In genomic region chr7:99099499-99100077, GRCh38 we compare ENCODE assay signal across 13 cellular contexts. TPM values are rescaled to one million over a fixed set of nuclear protein-coding genes. Genes with fewer than 3 reads are reported as not detected.
DNase-seq lines count a peak whose midpoint lies in the region; ATAC-seq, FAIRE-seq and TF ChIP-seq lines count a peak whose summit lies in the region.
"Had no signal": no experiment of that assay in that cellular context is flagged by ENCODE, and none has a peak within 500 bp of the region (broad histone marks: within the 10 kb centered on the region; RNA-seq: fewer than 3 reads in every experiment).

No MANE protein-coding gene starts in this region.

- BruUV-seq in IMR-90 (replicated peaks; lab: Mats Ljungman, UMichigan): no TSS peak

- no peak overlapping the region for H2BK20ac ChIP-seq in IMR-90 (ENCODE audit: low read depth, low read length)

- H3K18ac ChIP-seq in IMR-90 (ENCODE audit: low read depth, low read length): peak overlapping the region; percentile 9; the same call in 1 of the 2 replicates

- no peak overlapping the region for H2BK5ac ChIP-seq in IMR-90 (ENCODE audit: low read depth, low read length, poor library complexity, severe bottlenecking)

- no peak for TF ChIP-seq POLR2A in IMR-90 (IDR thresholded peaks at IDR 0.05; ENCODE audit: low read depth, low read length)

- H2BK120ac ChIP-seq in IMR-90 (ENCODE audit: low read depth, low read length): no peak overlapping the region

- H3K9me1 ChIP-seq in IMR-90 (ENCODE audit: insufficient read depth, low read length): peaks cover 11% of the 10 kb centered on the region
- H3K9me1 ChIP-seq in keratinocyte (ENCODE audit: control insufficient read depth, extremely low read depth, insufficient read depth, low read length): no peaks in the 10 kb centered on the region

- ATAC-seq in IMR-90 (ENCODE audit: low read depth): no peak
- no peak for ATAC-seq in lower lobe of right lung

- peak overlapping the region; percentile 55; the same call in 1 of the 2 replicates for H3K14ac ChIP-seq in IMR-90 (replicated peaks; ENCODE audit: low read depth, low read length)

- POLR2A ChIA-PET in IMR-90 (lab: Charles Lee; ENCODE audit: unreplicated experiment): no interaction called here

- H3K9ac ChIP-seq in IMR-90 (ENCODE audit: low read depth, low read length) (no peak overlapping the region), keratinocyte (ENCODE audit: control insufficient read depth, extremely low read depth, insufficient read depth, low read length) (no peak overlapping the region)

- in situ Hi-C loops in IMR-90 (cut with MboI; ENCODE audit: low sequenced_read_pairs): no loop called here

- DNase-seq in IMR-90 (no peak), dorsolateral prefrontal cortex (no peak), keratinocyte (ENCODE audit: low read depth, low spot score) (no peak), iPS-NIHi11 (ENCODE audit: low spot score) (no peak), WERI-Rb-1 (no peak), lower lobe of right lung (no peak), NCI-H2081 treated with DMSO at 0.1 percent for 48 hours (lab: John Stamatoyannopoulos, UW) (no peak)
- DNase-seq: activated CD4-positive, alpha-beta T cell treated with anti-CD3 and anti-CD28 coated beads, Interleukin-2, amount 10 ng/mL, durations not matched to agents 24 days and 14 days; activated naive CD4-positive, alpha-beta T cell; effector CD8-positive, alpha-beta T cell; kidney glomerular epithelial cell had no signal

- intact Hi-C loops in IMR-90 (cut with micrococcal nuclease): loop anchor here (5.0 kb wide), 1 partner anchor 38 kb away; no protein-coding TSS in a partner anchor
- intact Hi-C loops in dorsolateral prefrontal cortex (cut with DNase I): no loop called here
- intact Hi-C loops in lower lobe of right lung (cut with DNase I): no loop called here

- no CpG with 5 or more reads among the region's 6 CpGs for WGBS in IMR-90 (ENCODE audit: extremely low coverage in 2 of 2, insufficient read length in 1 of 2), 2 experiments

- H2AK9ac ChIP-seq in IMR-90 (replicated peaks; ENCODE audit: low read depth, low read length, poor library complexity): no peak overlapping the region

- H3K56ac ChIP-seq in IMR-90 (ENCODE audit: extremely low read depth, insufficient read depth, low read length): no peak overlapping the region

- no peak overlapping the region for H3K23ac ChIP-seq in IMR-90 (ENCODE audit: low read depth, low read length)

- H4K8ac ChIP-seq in IMR-90 (ENCODE audit: low read depth in 2 of 2, low read length in 2 of 2): 0 out of 4 replicates have a peak overlapping the region, but pooled peaks of 1 of the 2 experiments have one; percentile 18

- H3K79me2 ChIP-seq in keratinocyte (ENCODE audit: control insufficient read depth, insufficient read depth, low read length): peaks cover 90% of the 10 kb centered on the region

- H3K27me3 ChIP-seq in IMR-90 (ENCODE audit: control insufficient read depth, insufficient read depth, low read length): no peaks in the 10 kb centered on the region
- no peaks in the 10 kb centered on the region for H3K27me3 ChIP-seq in dorsolateral prefrontal cortex
- no peaks in the 10 kb centered on the region for H3K27me3 ChIP-seq in keratinocyte (ENCODE audit: control insufficient read depth, extremely low read depth, insufficient read depth, low read length)
- no peaks in the 10 kb centered on the region for H3K27me3 ChIP-seq in WERI-Rb-1 (ENCODE audit: insufficient read depth, low read depth, severe bottlenecking)
- H3K27me3 ChIP-seq in lower lobe of right lung (ENCODE audit: low read depth): no peaks in the 10 kb centered on the region

- H3K79me1 ChIP-seq in IMR-90 (ENCODE audit: low read depth in 1 of 2, low read length in 2 of 2): peaks cover 29 to 73% of the 10 kb centered on the region in 2 experiments

- no peak for FAIRE-seq in keratinocyte (lab: Jason Lieb, UNC)
- FAIRE-seq: GM18507 had no signal

- peaks cover 50% of the 10 kb centered on the region for H4K20me1 ChIP-seq in IMR-90 (ENCODE audit: insufficient read depth, low read length)
- H4K20me1 ChIP-seq in keratinocyte (ENCODE audit: control insufficient read depth, extremely low read depth, insufficient read depth, low read length): no peaks in the 10 kb centered on the region

- H2AK5ac ChIP-seq in IMR-90 (ENCODE audit: low read depth, low read length): 0 out of 2 replicates have a peak overlapping the region, but pooled peaks have one; percentile 13

- no peak overlapping the region for H4K91ac ChIP-seq in IMR-90 (ENCODE audit: insufficient read depth, low read depth, low read length)

- dilution Hi-C loops in IMR-90 (cut with HindIII; ENCODE audit: low sequenced_read_pairs, unreplicated experiment): no loop called here
- dilution Hi-C loops in keratinocyte (cut with MboI; ENCODE audit: extremely low pct_ligation_motif_present, low sequenced_read_pairs): no loop called here

- peaks cover 4% of the 10 kb centered on the region; the same call in 1 of the 2 replicates for H3K9me3 ChIP-seq in IMR-90 (ENCODE audit: control insufficient read depth, insufficient read depth, low read length)
- no peaks in the 10 kb centered on the region for H3K9me3 ChIP-seq in keratinocyte (ENCODE audit: control insufficient read depth, low read depth, low read length)
- no peaks in the 10 kb centered on the region for H3K9me3 ChIP-seq in WERI-Rb-1 (ENCODE audit: severe bottlenecking)
- H3K9me3 ChIP-seq in lower lobe of right lung: peaks cover 10% of the 10 kb centered on the region

- H3K4me3 ChIP-seq in IMR-90 (ENCODE audit: insufficient read depth, low read depth, low read length) (no peak overlapping the region), dorsolateral prefrontal cortex (no peak overlapping the region), keratinocyte (ENCODE audit: control insufficient read depth in 2 of 3, extremely low read depth in 1 of 3, insufficient read depth in 2 of 3, low read depth in 1 of 3, low read length in 3 of 3) (no peak overlapping the region), WERI-Rb-1 (ENCODE audit: low read depth, low read length) (no peak overlapping the region), lower lobe of right lung (no peak overlapping the region)

- H3K36me3 ChIP-seq in IMR-90 (ENCODE audit: control insufficient read depth, insufficient read depth, low read length): peaks cover 4% of the 10 kb centered on the region
- no peaks in the 10 kb centered on the region for H3K36me3 ChIP-seq in keratinocyte (ENCODE audit: control insufficient read depth in 2 of 2, extremely low read depth in 1 of 2, insufficient read depth in 2 of 2, low read length in 2 of 2)
- H3K36me3 ChIP-seq in WERI-Rb-1: no peaks in the 10 kb centered on the region
- no peaks in the 10 kb centered on the region for H3K36me3 ChIP-seq in lower lobe of right lung

- no peak overlapping the region for H3K27ac ChIP-seq in IMR-90 (ENCODE audit: insufficient read depth, low read length)
- H3K27ac ChIP-seq in dorsolateral prefrontal cortex: peak overlapping the region in 41 of 59 donors; percentile 5 to 86 (median 58)
- H3K27ac ChIP-seq in keratinocyte (ENCODE audit: control insufficient read depth, insufficient read depth, low read length): peak overlapping the region; percentile 67
- H3K27ac ChIP-seq in temporal lobe (ENCODE audit: low read depth, low read length): peak overlapping the region; percentile 60
- H3K27ac ChIP-seq in WERI-Rb-1: no peak overlapping the region
- H3K27ac ChIP-seq in lower lobe of right lung: no peak overlapping the region

- TF ChIP-seq CTCF in IMR-90 (conservative IDR thresholded peaks at IDR 0.05; ENCODE audit: low read depth, low read length) (no peak), dorsolateral prefrontal cortex (IDR thresholded peaks at IDR 0.05 in 54 of 56, conservative IDR thresholded peaks at IDR 0.05 in 2 of 56; ENCODE audit: low read depth in 1 of 56, partially characterized antibody in 56 of 56) (no peak), keratinocyte (optimal IDR thresholded peaks at IDR 0.05 in 1 of 3, IDR thresholded peaks at IDR 0.05 in 1 of 3, conservative IDR thresholded peaks at IDR 0.05 in 1 of 3; ENCODE audit: extremely low read depth in 1 of 3, insufficient read depth in 2 of 3, low read length in 3 of 3) (no peak), WERI-Rb-1 (IDR thresholded peaks at IDR 0.05; ENCODE audit: low read depth, low read length) (no peak), lower lobe of right lung (IDR thresholded peaks at IDR 0.05) (no peak)

- H2AFZ ChIP-seq in IMR-90 (replicated peaks; ENCODE audit: low read length, poor library complexity) (no peak overlapping the region), keratinocyte (ENCODE audit: control insufficient read depth, low read length) (no peak overlapping the region)

- 0 out of 2 replicates have a peak overlapping the region, but pooled peaks have one; percentile 0 for H3K4ac ChIP-seq in IMR-90 (ENCODE audit: low read depth, low read length)

- H3K4me1 ChIP-seq in IMR-90 (ENCODE audit: control insufficient read depth, insufficient read depth, low read length) (peaks cover 17% of the 10 kb centered on the region), keratinocyte (ENCODE audit: control insufficient read depth, extremely low read depth, insufficient read depth, low read length) (peaks cover 58% of the 10 kb centered on the region), lower lobe of right lung (peaks cover 9% of the 10 kb centered on the region)

- no peak overlapping the region for H2BK15ac ChIP-seq in IMR-90 (ENCODE audit: low read depth, low read length)

- H3K4me2 ChIP-seq in IMR-90 (ENCODE audit: low read depth, low read length) (no peak overlapping the region), keratinocyte (ENCODE audit: control insufficient read depth, extremely low read depth, insufficient read depth, low read depth, low read length) (peak overlapping the region; percentile 79)

- H4K5ac ChIP-seq in IMR-90 (ENCODE audit: low read depth, low read length): no peak overlapping the region

- CTCF ChIA-PET in IMR-90 (lab: Yijun Ruan, JAX): no interaction called here

- TF ChIP-seq RAD21 in IMR-90 (IDR thresholded peaks at IDR 0.05; ENCODE audit: low read length): no peak

TF ChIP-seq in IMR-90, 13 proteins besides CTCF, POLR2A, EP300 and RAD21 (continues in another document):
- TF ChIP-seq SMC3 (IDR thresholded peaks at IDR 0.05; ENCODE audit: low read depth, low read length) (no peak), FOS (IDR thresholded peaks at IDR 0.05; ENCODE audit: low read depth, low read length) (no peak)

RNA-seq across cellular contexts. Expression of gene SMURF1, which starts 44.3 kb away (rescaled TPM):
- 20.3 and 21.7 TPM in 2 replicates for total RNA-seq in IMR-90 (2012; rRNA removed)
- 13.3 and 13.4 TPM in 2 replicates for polyA plus RNA-seq in IMR-90 (2012; rRNA removed)
- 6.4 and 8.0 TPM in 2 replicates for polyA plus RNA-seq in IMR-90 (2012; cell fraction: cytosol; rRNA removed)
- polyA plus RNA-seq in IMR-90 (2012; cell fraction: nucleus; rRNA removed; ENCODE audit: low replicate concordance): 24.1 and 44.4 TPM in 2 replicates
- total RNA-seq in dorsolateral prefrontal cortex: 10 to 100 TPM; 23.6 to 40.5 (median 32.4) TPM
- 20.7 to 32.3 TPM (median 22.2 TPM) in 3 replicates for polyA plus RNA-seq in keratinocyte
- polyA plus RNA-seq in keratinocyte (2011; ENCODE audit: low read depth): 47.9 TPM
- 20.3 and 25.4 TPM in 2 replicates for polyA plus RNA-seq in keratinocyte (2011; cell fraction: cytosol; rRNA removed)
- 50.8 and 56.0 TPM in 2 replicates for polyA plus RNA-seq in keratinocyte (2011; cell fraction: nucleus; rRNA removed)
- 26.2 and 27.9 TPM in 2 replicates for polyA plus RNA-seq in keratinocyte (2012; ENCODE audit: low replicate concordance)
- 20.0 to 37.9 TPM (median 28.4 TPM) in 3 replicates for polyA minus RNA-seq in keratinocyte
- 15.5 TPM for polyA minus RNA-seq in keratinocyte (2011; cell fraction: cytosol; rRNA and poly(A)+ RNA removed)
- polyA minus RNA-seq in keratinocyte (2011; cell fraction: nucleus; rRNA and poly(A)+ RNA removed): 26.2 and 54.6 TPM in 2 replicates
- 22.4 TPM for total RNA-seq in temporal lobe
- 32.0 TPM for total RNA-seq in lower lobe of right lung

Comparison
In these comparisons a context has a peak if more than half of its experiments do, and no peak if none do; other contexts are left out.
1. H3K27ac ChIP-seq: peak in dorsolateral prefrontal cortex (41 of 59), keratinocyte (single experiment) and temporal lobe (single experiment); none in IMR-90 (single experiment), WERI-Rb-1 (single experiment) and lower lobe of right lung (single experiment).